Comparison of ENCODE assay signal across 22 cellular contexts in genomic region chr2:121241466-121241865, GRCh38.
"Had no signal": no experiment of that assay in that cellular context is flagged by ENCODE, and none has a peak within 500 bp of the region (broad histone marks: within the 10 kb centered on the region; RNA-seq: fewer than 3 reads in every experiment).

No MANE protein-coding gene starts in this region.

- ATAC-seq: activated T-helper 17 cell treated with anti-CD3 and anti-CD28 coated beads, Interleukin-2, amount 50 U/mL, for 72 hours; PC-3; Right ventricle myocardium inferior; T-cell had no signal

- H3K27me3 ChIP-seq: adrenal gland, MG63 had no signal

- H3K27ac ChIP-seq: adrenal gland, SK-N-MC had no signal

- H3K36me3 ChIP-seq: adrenal gland, MG63 had no signal

- H3K4me1 ChIP-seq: adrenal gland had no signal

- H3K9me3 ChIP-seq: adrenal gland, MG63 had no signal

- H3K4me3 ChIP-seq: adrenal gland, MG63, SK-N-MC had no signal

- DNase-seq: activated B cell treated with CpG ODN at 0.5 μM for 24 hours; activated CD4-positive, alpha-beta memory T cell treated with anti-CD3 and anti-CD28 coated beads for 36 hours; activated CD4-positive, alpha-beta T cell treated with anti-CD3 and anti-CD28 coated beads, Interleukin-2, amount 10 ng/mL, durations not matched to agents 7 days and 5 days; activated CD8-positive, alpha-beta memory T cell treated with anti-CD3 and anti-CD28 coated beads for 24 hours; activated naive CD4-positive, alpha-beta T cell treated with anti-CD3 and anti-CD28 coated beads, Interleukin-2, amount 50 U/mL, for 16 hours; activated naive CD8-positive, alpha-beta T cell treated with anti-CD3 and anti-CD28 coated beads, Interleukin-2, amount 10 ng/mL, durations not matched to agents 7 days and 5 days; activated T-cell treated with anti-CD3 and anti-CD28 coated beads, Interleukin-2, amount 50 U/mL, for 48 hours; adrenal gland; anterior cingulate cortex; MG63; NCI-H1105 treated with DMSO at 0.1 percent for 48 hours; NCI-H146; NCI-H2029; NCI-H2107; NCI-H510A treated with DMSO at 0.1 percent for 48 hours; PC-3; T-cell; T-helper 2 cell; T1000 had no signal
